1 cellular context compared by ENCODE assay signal in the genomic region with DNA sequence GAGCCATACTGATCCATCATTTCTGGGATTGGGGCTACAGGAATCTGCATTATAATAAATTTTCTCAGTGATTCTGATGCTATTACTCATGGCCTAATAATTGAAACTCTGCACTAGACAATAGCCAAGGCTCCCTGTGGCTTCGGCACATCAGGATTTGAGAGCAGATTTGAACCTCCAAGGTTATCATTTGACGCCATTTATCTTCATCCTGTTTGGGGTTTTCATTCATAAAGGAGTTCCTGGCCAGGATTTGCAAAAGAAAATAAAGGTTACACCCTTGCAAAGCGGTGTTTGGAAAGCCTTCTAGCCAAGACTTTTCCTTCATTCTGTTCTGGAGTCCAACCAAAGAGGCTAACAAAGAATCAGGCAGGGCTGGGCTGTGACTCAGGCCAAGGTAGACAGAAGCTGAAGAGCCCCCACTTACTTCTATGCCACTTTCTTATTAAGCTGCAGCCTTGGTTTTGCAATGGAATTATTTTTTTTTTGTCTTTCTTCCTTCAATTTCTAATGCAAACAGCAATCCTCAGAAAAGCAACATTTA.
TF ChIP-seq lines count a peak whose summit lies in the region.

No MANE protein-coding gene starts in this region.

TF ChIP-seq in GM23338, 12 proteins besides CTCF, POLR2A, EP300 and RAD21 (continued from another document):
- TF ChIP-seq, protein P1, sequence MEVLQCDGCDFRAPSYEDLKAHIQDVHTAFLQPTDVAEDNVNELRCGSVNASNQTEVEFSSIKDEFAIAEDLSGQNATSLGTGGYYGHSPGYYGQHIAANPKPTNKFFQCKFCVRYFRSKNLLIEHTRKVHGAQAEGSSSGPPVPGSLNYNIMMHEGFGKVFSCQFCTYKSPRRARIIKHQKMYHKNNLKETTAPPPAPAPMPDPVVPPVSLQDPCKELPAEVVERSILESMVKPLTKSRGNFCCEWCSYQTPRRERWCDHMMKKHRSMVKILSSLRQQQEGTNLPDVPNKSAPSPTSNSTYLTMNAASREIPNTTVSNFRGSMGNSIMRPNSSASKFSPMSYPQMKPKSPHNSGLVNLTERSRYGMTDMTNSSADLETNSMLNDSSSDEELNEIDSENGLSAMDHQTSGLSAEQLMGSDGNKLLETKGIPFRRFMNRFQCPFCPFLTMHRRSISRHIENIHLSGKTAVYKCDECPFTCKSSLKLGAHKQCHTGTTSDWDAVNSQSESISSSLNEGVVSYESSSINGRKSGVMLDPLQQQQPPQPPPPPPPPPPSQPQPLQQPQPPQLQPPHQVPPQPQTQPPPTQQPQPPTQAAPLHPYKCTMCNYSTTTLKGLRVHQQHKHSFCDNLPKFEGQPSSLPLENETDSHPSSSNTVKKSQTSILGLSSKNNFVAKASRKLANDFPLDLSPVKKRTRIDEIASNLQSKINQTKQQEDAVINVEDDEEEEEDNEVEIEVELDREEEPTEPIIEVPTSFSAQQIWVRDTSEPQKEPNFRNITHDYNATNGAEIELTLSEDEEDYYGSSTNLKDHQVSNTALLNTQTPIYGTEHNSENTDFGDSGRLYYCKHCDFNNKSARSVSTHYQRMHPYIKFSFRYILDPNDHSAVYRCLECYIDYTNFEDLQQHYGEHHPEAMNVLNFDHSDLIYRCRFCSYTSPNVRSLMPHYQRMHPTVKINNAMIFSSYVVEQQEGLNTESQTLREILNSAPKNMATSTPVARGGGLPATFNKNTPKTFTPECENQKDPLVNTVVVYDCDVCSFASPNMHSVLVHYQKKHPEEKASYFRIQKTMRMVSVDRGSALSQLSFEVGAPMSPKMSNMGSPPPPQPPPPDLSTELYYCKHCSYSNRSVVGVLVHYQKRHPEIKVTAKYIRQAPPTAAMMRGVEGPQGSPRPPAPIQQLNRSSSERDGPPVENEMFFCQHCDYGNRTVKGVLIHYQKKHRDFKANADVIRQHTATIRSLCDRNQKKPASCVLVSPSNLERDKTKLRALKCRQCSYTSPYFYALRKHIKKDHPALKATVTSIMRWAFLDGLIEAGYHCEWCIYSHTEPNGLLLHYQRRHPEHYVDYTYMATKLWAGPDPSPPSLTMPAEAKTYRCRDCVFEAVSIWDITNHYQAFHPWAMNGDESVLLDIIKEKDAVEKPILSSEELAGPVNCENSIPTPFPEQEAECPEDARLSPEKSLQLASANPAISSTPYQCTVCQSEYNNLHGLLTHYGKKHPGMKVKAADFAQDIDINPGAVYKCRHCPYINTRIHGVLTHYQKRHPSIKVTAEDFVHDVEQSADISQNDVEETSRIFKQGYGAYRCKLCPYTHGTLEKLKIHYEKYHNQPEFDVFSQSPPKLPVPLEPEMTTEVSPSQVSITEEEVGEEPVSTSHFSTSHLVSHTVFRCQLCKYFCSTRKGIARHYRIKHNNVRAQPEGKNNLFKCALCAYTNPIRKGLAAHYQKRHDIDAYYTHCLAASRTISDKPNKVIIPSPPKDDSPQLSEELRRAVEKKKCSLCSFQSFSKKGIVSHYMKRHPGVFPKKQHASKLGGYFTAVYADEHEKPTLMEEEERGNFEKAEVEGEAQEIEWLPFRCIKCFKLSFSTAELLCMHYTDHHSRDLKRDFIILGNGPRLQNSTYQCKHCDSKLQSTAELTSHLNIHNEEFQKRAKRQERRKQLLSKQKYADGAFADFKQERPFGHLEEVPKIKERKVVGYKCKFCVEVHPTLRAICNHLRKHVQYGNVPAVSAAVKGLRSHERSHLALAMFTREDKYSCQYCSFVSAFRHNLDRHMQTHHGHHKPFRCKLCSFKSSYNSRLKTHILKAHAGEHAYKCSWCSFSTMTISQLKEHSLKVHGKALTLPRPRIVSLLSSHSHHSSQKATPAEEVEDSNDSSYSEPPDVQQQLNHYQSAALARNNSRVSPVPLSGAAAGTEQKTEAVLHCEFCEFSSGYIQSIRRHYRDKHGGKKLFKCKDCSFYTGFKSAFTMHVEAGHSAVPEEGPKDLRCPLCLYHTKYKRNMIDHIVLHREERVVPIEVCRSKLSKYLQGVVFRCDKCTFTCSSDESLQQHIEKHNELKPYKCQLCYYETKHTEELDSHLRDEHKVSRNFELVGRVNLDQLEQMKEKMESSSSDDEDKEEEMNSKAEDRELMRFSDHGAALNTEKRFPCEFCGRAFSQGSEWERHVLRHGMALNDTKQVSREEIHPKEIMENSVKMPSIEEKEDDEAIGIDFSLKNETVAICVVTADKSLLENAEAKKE (CRISPR knock-in tag; IDR thresholded peaks at IDR 0.05), result no peak
- TF ChIP-seq EZH2 (IDR thresholded peaks at IDR 0.05; ENCODE audit: low read depth, unreplicated experiment) (no peak), STAT1 (IDR thresholded peaks at IDR 0.05; ENCODE audit: unreplicated experiment) (no peak)
TF ChIP-seq in GM23338: peak in this region for 0.
